In the genomic region with DNA sequence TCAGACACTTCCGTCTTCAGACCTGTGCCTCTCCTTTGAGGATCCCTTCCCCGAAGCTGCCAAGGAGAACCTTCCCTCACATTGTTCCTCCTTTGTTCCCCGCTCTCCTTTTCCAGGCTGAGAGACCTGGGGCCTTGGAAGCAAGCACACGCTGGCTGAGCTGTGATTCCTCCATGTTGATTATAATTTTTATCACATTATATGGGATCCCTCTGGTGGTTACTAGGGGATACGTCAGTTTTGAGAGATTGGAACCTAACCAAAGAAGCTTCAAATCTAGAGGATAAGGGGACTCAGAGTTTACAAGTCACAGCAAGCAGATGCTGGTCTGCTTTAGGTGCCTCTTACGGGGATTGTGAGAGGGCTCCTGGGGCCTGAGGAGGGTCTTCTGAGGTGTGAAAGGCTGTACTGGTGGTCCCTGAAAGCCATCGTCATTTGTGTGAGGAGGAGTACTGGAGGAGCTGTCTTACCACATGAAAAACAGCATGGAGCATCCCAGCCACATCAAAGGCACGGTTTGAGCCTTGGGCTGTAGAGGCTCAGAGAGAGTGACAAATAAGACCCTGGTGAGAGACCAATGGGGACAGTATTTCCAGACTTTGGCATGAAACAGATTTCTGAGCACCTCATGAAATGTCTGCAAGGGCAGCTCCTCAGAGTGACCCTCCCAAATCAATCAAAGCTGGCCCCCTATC, we compare ENCODE assay signal across 8 cellular contexts.
A peak's percentile ranks its signal among the peaks of the same experiment; 100 is the strongest.
DNase-seq lines count a peak whose midpoint lies in the region; ATAC-seq lines count a peak whose summit lies in the region.

No MANE protein-coding gene starts in this region.

- H3K27me3 Mint-ChIP-seq in activated naive CD4-positive, alpha-beta T cell treated with anti-CD3 and anti-CD28 coated beads, Interleukin-2, amount 50 U/mL, for 24 hours: no peaks in the 10 kb centered on the region
- no peaks in the 10 kb centered on the region for H3K27me3 Mint-ChIP-seq in stimulated activated naive B cell treated with anti-CD40 and anti-IgM and Interleukin-4, amounts not matched to agents 10 μg/mL and 1 μg/mL and 100 μg/mL, for 72 hours

- H3K4me1 Mint-ChIP-seq in activated naive CD4-positive, alpha-beta T cell treated with anti-CD3 and anti-CD28 coated beads, Interleukin-2, amount 50 U/mL, for 24 hours: peaks cover 49% of the 10 kb centered on the region
- H3K4me1 Mint-ChIP-seq in stimulated activated naive B cell treated with anti-CD40 and anti-IgM and Interleukin-4, amounts not matched to agents 10 μg/mL and 1 μg/mL and 100 μg/mL, for 72 hours: peaks cover 14 to 29% of the 10 kb centered on the region in 2 donors

- H3K27ac Mint-ChIP-seq in activated naive CD4-positive, alpha-beta T cell treated with anti-CD3 and anti-CD28 coated beads, Interleukin-2, amount 50 U/mL, for 24 hours: peak overlapping the region; percentile 65
- H3K27ac Mint-ChIP-seq in stimulated activated naive B cell treated with anti-CD40 and anti-IgM and Interleukin-4, amounts not matched to agents 10 μg/mL and 1 μg/mL and 100 μg/mL, for 72 hours: peak overlapping the region; percentile 43

- peaks cover 15% of the 10 kb centered on the region for H3K36me3 Mint-ChIP-seq in activated naive CD4-positive, alpha-beta T cell treated with anti-CD3 and anti-CD28 coated beads, Interleukin-2, amount 50 U/mL, for 24 hours
- peaks cover 0 to 2% of the 10 kb centered on the region in 2 donors for H3K36me3 Mint-ChIP-seq in stimulated activated naive B cell treated with anti-CD40 and anti-IgM and Interleukin-4, amounts not matched to agents 10 μg/mL and 1 μg/mL and 100 μg/mL, for 72 hours

- no peak overlapping the region for H3K4me3 Mint-ChIP-seq in activated naive CD4-positive, alpha-beta T cell treated with anti-CD3 and anti-CD28 coated beads, Interleukin-2, amount 50 U/mL, for 24 hours
- H3K4me3 Mint-ChIP-seq in stimulated activated naive B cell treated with anti-CD40 and anti-IgM and Interleukin-4, amounts not matched to agents 10 μg/mL and 1 μg/mL and 100 μg/mL, for 72 hours: no peak overlapping the region

- H3K9me3 Mint-ChIP-seq in activated naive CD4-positive, alpha-beta T cell treated with anti-CD3 and anti-CD28 coated beads, Interleukin-2, amount 50 U/mL, for 24 hours: no peaks in the 10 kb centered on the region
- H3K9me3 Mint-ChIP-seq in stimulated activated naive B cell treated with anti-CD40 and anti-IgM and Interleukin-4, amounts not matched to agents 10 μg/mL and 1 μg/mL and 100 μg/mL, for 72 hours: no peaks in the 10 kb centered on the region

- ATAC-seq in stimulated activated naive B cell treated with anti-CD40 and anti-IgM and Interleukin-4, amounts not matched to agents 10 μg/mL and 1 μg/mL and 100 μg/mL, for 72 hours (replicated peaks): no peak
- ATAC-seq in GM19467 (IDR thresholded peaks at IDR 0.05; ENCODE audit: unreplicated experiment): no peak

- no peak for DNase-seq in activated naive CD4-positive, alpha-beta T cell treated with Interleukin-2 at 50 U/mL for 16 hours
- DNase-seq in OCI-M1 (lab: John Stamatoyannopoulos, UW): peak; percentile 21
- peak; percentile 15 for DNase-seq in germinal center (ENCODE audit: low spot score)
- no peak for DNase-seq in stimulated activated naive B cell treated with anti-CD40 and anti-IgM and Interleukin-4, amounts not matched to agents 10 μg/mL and 1 μg/mL and 100 μg/mL, for 72 hours
- DNase-seq in OCI-M2 (lab: John Stamatoyannopoulos, UW; ENCODE audit: unreplicated experiment): no peak
- no peak for DNase-seq in NCI-H1930 (lab: John Stamatoyannopoulos, UW)

Comparison
In these comparisons a context has a peak if more than half of its experiments do, and no peak if none do; other contexts are left out.
1. DNase-seq: peak in OCI-M1 (single experiment) and germinal center (single experiment); none in activated naive CD4-positive, alpha-beta T cell treated with Interleukin-2 at 50 U/mL for 16 hours (single experiment), stimulated activated naive B cell treated with anti-CD40 and anti-IgM and Interleukin-4, amounts not matched to agents 10 μg/mL and 1 μg/mL and 100 μg/mL, for 72 hours (single experiment), OCI-M2 (single experiment) and NCI-H1930 (0 of 2).